10 cellular contexts compared by ENCODE assay signal in the genomic region with DNA sequence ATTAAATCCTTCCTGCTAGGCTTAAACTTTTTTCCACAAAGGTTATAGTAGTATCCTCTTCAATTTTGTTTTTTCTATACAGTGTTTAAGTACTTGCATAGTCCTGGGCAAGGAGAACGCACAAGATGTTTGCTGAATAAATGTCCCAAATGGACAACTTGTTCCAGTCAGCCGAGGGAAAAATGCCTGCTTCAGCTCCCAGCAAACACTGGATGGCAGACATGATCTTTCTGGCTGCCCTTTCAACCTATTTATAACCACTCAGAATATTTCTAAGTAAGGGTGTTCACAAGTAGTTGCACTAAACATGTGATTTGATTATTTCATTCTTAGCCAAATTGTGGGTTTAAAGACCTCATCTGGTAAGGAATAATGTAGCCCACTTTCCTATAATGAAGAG. TPM values are rescaled to one million over a fixed set of nuclear protein-coding genes. Genes with fewer than 3 reads are reported as not detected.
A peak's percentile ranks its signal among the peaks of the same experiment; 100 is the strongest.
DNase-seq lines count a peak whose midpoint lies in the region; ATAC-seq and TF ChIP-seq lines count a peak whose summit lies in the region.
"Had no signal": no experiment of that assay in that cellular context is flagged by ENCODE, and none has a peak within 500 bp of the region (broad histone marks: within the 10 kb centered on the region; RNA-seq: fewer than 3 reads in every experiment).

No MANE protein-coding gene starts in this region.

- TF ChIP-seq CTCF in AG04449 (IDR thresholded peaks at IDR 0.05; ENCODE audit: insufficient read depth, low read length, missing control alignments) (peak; percentile 36), HCT116 (IDR thresholded peaks at IDR 0.05 in 2 of 3, conservative IDR thresholded peaks at IDR 0.05 in 1 of 3; ENCODE audit: borderline replicate concordance in 1 of 3, insufficient read depth in 1 of 3, low read depth in 2 of 3, low read length in 2 of 3) (peak in 1 of 3 experiments; percentile 28; a peak in 2 of 6 replicates), mammary epithelial cell (conservative IDR thresholded peaks at IDR 0.05 in 1 of 2, IDR thresholded peaks at IDR 0.05 in 1 of 2; ENCODE audit: extremely low read depth in 1 of 2, insufficient read depth in 1 of 2, low read depth in 1 of 2, low read length in 2 of 2) (peak; percentile 37 to 57), right lobe of liver (IDR thresholded peaks at IDR 0.05) (peak; percentile 9 to 38 (median 28))

- H3K27ac ChIP-seq in HCT116 (ENCODE audit: low read depth, low read length) (no peak overlapping the region), mammary epithelial cell (ENCODE audit: insufficient read depth, low read depth, low read length) (no peak overlapping the region), right lobe of liver (no peak overlapping the region)
- H3K27ac ChIP-seq: gastrocnemius medialis, SJSA1 had no signal

- H2AFZ ChIP-seq in HCT116 (ENCODE audit: low read depth, low read length, poor library complexity, severe bottlenecking) (no peak overlapping the region), mammary epithelial cell (ENCODE audit: low read depth, low read length) (no peak overlapping the region)

- H3K4me1 ChIP-seq in HCT116 (ENCODE audit: control insufficient read depth in 1 of 2, insufficient read depth in 2 of 2, low read length in 2 of 2): no peaks in the 10 kb centered on the region
- H3K4me1 ChIP-seq in mammary epithelial cell (ENCODE audit: insufficient read depth, low read length): no peaks in the 10 kb centered on the region
- no peaks in the 10 kb centered on the region for H3K4me1 ChIP-seq in right lobe of liver
- H3K4me1 ChIP-seq: SJSA1 had no signal

- dilution Hi-C loops in mammary epithelial cell (cut with HindIII; ENCODE audit: low sequenced_read_pairs): no loop called here

- POLR2A ChIA-PET in AG04449 (lab: Yijun Ruan, JAX) (no interaction called here), HCT116 (lab: Charles Lee) (no interaction called here)

- peak; percentile 44 for TF ChIP-seq RAD21 in HCT116 (IDR thresholded peaks at IDR 0.05; ENCODE audit: low read depth)

- H3K4me3 ChIP-seq in AG04449 (ENCODE audit: low read depth, low read length): no peak overlapping the region
- no peak overlapping the region for H3K4me3 ChIP-seq in HCT116 (replicated peaks in 1 of 2; ENCODE audit: low read depth in 1 of 2, low read length in 2 of 2)
- H3K4me3 ChIP-seq in mammary epithelial cell (replicated peaks in 1 of 3; ENCODE audit: insufficient read depth in 1 of 3, low read depth in 2 of 3, low read length in 3 of 3): no peak overlapping the region
- H3K4me3 ChIP-seq in right lobe of liver: no peak overlapping the region
- H3K4me3 ChIP-seq: gastrocnemius medialis, SJSA1 had no signal

- ATAC-seq in HCT116: no peak
- peak in 3 of 4 donors; percentile 29 to 45 (median 43) for ATAC-seq in right lobe of liver
- ATAC-seq in HG03432 (IDR thresholded peaks at IDR 0.05; ENCODE audit: unreplicated experiment): no peak
- ATAC-seq in HG03135 (IDR thresholded peaks at IDR 0.05; ENCODE audit: unreplicated experiment): no peak

- intact Hi-C loops in HCT116 (cut with micrococcal nuclease) (no loop called here), mammary epithelial cell (cut with micrococcal nuclease) (loop anchor here (1.0 to 2.0 kb wide), 2 partner anchors 29 to 137 kb away; a partner anchor contains a TSS), right lobe of liver (cut with DNase I) (no loop called here)

- no peak for DNase-seq in AG04449 (ENCODE audit: low read depth, low spot score)
- DNase-seq in HCT116 (ENCODE audit: low read depth, low spot score): no peak
- DNase-seq in mammary epithelial cell: peak; percentile 15
- no peak for DNase-seq in right lobe of liver
- no peak for DNase-seq in dedifferentiated amniotic fluid mesenchymal stem cell (ENCODE audit: extremely low spot score)
- no peak for DNase-seq in mesenteric fat pad (ENCODE audit: low spot score)
- DNase-seq: gastrocnemius medialis had no signal

- 30% methylated on average over 2 of the region's 2 CpGs for WGBS in mammary epithelial cell (ENCODE audit: low coverage, missing lambda C conversion rate)
- WGBS in right lobe of liver (ENCODE audit: insufficient coverage, low coverage, low lambda C conversion rate, missing lambda C conversion rate): 38% methylated on average over 2 of the region's 2 CpGs

- no TSS peak for BruUV-seq in HCT116 (replicated peaks; lab: Mats Ljungman, UMichigan)
- no TSS peak for BruUV-seq in mammary epithelial cell (replicated peaks; lab: Mats Ljungman, UMichigan)

- no peaks in the 10 kb centered on the region for H4K20me1 ChIP-seq in HCT116 (ENCODE audit: insufficient read depth)
- H4K20me1 ChIP-seq in mammary epithelial cell (ENCODE audit: insufficient read depth, low read length): no peaks in the 10 kb centered on the region

- H3K9me2 ChIP-seq in HCT116 (ENCODE audit: insufficient read depth): no peaks in the 10 kb centered on the region

- H3K9ac ChIP-seq in HCT116 (ENCODE audit: low read length): no peak overlapping the region
- H3K9ac ChIP-seq in mammary epithelial cell (ENCODE audit: insufficient read depth, low read length): no peak overlapping the region

- CTCF ChIA-PET in AG04449 (lab: Yijun Ruan, JAX) (interaction anchor here (0.9 to 1.4 kb wide), 5 partner anchors 13 to 140 kb away, joined by 3 to 11 read pairs (median 6); no protein-coding TSS in a partner anchor), HCT116 (lab: Charles Lee) (no interaction called here), mammary epithelial cell (lab: Charles Lee; ENCODE audit: low non-redundant PET) (no interaction called here)

- H3K27me3 ChIP-seq in HCT116 (ENCODE audit: insufficient read depth, low read length) (no peaks in the 10 kb centered on the region), mammary epithelial cell (ENCODE audit: insufficient read depth, low read length) (no peaks in the 10 kb centered on the region), right lobe of liver (no peaks in the 10 kb centered on the region)
- H3K27me3 ChIP-seq: gastrocnemius medialis, SJSA1 had no signal

- no peaks in the 10 kb centered on the region for H3K9me3 ChIP-seq in HCT116 (ENCODE audit: control insufficient read depth in 1 of 2, insufficient read depth in 1 of 2, low read depth in 1 of 2, low read length in 2 of 2)
- no peaks in the 10 kb centered on the region for H3K9me3 ChIP-seq in mammary epithelial cell (replicated peaks; ENCODE audit: insufficient read depth, low read length)
- no peaks in the 10 kb centered on the region for H3K9me3 ChIP-seq in right lobe of liver
- H3K9me3 ChIP-seq: gastrocnemius medialis, SJSA1 had no signal

- TF ChIP-seq POLR2A in HCT116 (IDR thresholded peaks at IDR 0.05; ENCODE audit: borderline replicate concordance, extremely low read depth, insufficient read depth, insufficient read length): no peak
- TF ChIP-seq POLR2A in right lobe of liver (IDR thresholded peaks at IDR 0.05): no peak

- RAD21 ChIA-PET in HCT116 (lab: Charles Lee; ENCODE audit: low non-redundant PET in 1 of 2, low total read pairs in 2 of 2, uncharacterized antibody in 2 of 2, unreplicated experiment in 2 of 2): no interaction called here

- H3K36me3 ChIP-seq in HCT116 (ENCODE audit: control insufficient read depth in 1 of 2, insufficient read depth in 2 of 2, low read length in 2 of 2) (no peaks in the 10 kb centered on the region; a peak in 1 of 4 replicates), mammary epithelial cell (ENCODE audit: insufficient read depth, low read length) (peaks cover 9% of the 10 kb centered on the region), right lobe of liver (no peaks in the 10 kb centered on the region)

- no peak overlapping the region for H3K4me2 ChIP-seq in HCT116 (ENCODE audit: low read length)
- H3K4me2 ChIP-seq in mammary epithelial cell (ENCODE audit: insufficient read depth, low read depth, low read length): no peak overlapping the region

- in situ Hi-C loops in mammary epithelial cell (cut with MboI; ENCODE audit: low sequenced_read_pairs in 2 of 2): no loop called here

- no peaks in the 10 kb centered on the region for H3K79me2 ChIP-seq in HCT116 (ENCODE audit: insufficient read depth, low read length)
- peaks cover 10% of the 10 kb centered on the region for H3K79me2 ChIP-seq in mammary epithelial cell (ENCODE audit: insufficient read depth, low read length)

TF ChIP-seq in HCT116, 20 proteins besides CTCF, POLR2A, EP300 and RAD21 (continues in another document):
- no peak for TF ChIP-seq EZH2phosphoT487 (IDR thresholded peaks at IDR 0.05; ENCODE audit: borderline replicate concordance)
- no peak for TF ChIP-seq YY1 (IDR thresholded peaks at IDR 0.05; ENCODE audit: extremely low read depth, insufficient replicate concordance, low read depth, low read length)
- no peak for TF ChIP-seq JUND (IDR thresholded peaks at IDR 0.05)
- TF ChIP-seq, protein P1, sequence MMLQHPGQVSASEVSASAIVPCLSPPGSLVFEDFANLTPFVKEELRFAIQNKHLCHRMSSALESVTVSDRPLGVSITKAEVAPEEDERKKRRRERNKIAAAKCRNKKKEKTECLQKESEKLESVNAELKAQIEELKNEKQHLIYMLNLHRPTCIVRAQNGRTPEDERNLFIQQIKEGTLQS (IDR thresholded peaks at IDR 0.05): no peak
- no peak for TF ChIP-seq SIN3A (IDR thresholded peaks at IDR 0.05; ENCODE audit: low read depth)
- TF ChIP-seq ZNF274 (IDR thresholded peaks at IDR 0.05; ENCODE audit: low read depth, low read length): no peak
- TF ChIP-seq, protein P2, sequence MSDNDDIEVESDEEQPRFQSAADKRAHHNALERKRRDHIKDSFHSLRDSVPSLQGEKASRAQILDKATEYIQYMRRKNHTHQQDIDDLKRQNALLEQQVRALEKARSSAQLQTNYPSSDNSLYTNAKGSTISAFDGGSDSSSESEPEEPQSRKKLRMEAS (IDR thresholded peaks at IDR 0.05): no peak
- no peak for TF ChIP-seq CBX3 (IDR thresholded peaks at IDR 0.05; ENCODE audit: low read depth)
- no peak for TF ChIP-seq CEBPB (IDR thresholded peaks at IDR 0.05; ENCODE audit: low read depth)
- TF ChIP-seq POLR2AphosphoS5 (IDR thresholded peaks at IDR 0.05; ENCODE audit: low read depth, low read length): no peak
- no peak for TF ChIP-seq TCF7L2 (IDR thresholded peaks at IDR 0.05; ENCODE audit: borderline replicate concordance, extremely low read depth, insufficient read depth, insufficient read length)
- no peak for TF ChIP-seq EGR1 (IDR thresholded peaks at IDR 0.05; ENCODE audit: low read depth)
- TF ChIP-seq SP1 (IDR thresholded peaks at IDR 0.05; ENCODE audit: low read depth): no peak

RNA-seq across cellular contexts. Expression of a gene that starts 29.8 kb away (rescaled TPM):
- 0.10 TPM for total RNA-seq in HCT116 (2021; ENCODE audit: unreplicated experiment)
- polyA plus RNA-seq in HCT116 (2012): 0.20 TPM in 1 of 2 replicates, not detected in the other
- 100 to 1,000 TPM in 1 of 2 donors, 10 to 100 TPM in 1; 52.3 to 201 TPM for total RNA-seq in mammary epithelial cell
- 35.7 TPM for polyA plus RNA-seq in mammary epithelial cell
- 110 TPM for polyA minus RNA-seq in mammary epithelial cell
- total RNA-seq in right lobe of liver: 1 to 10 TPM; 2.9 to 9.5 (median 5.2) TPM
- 32.2 TPM for total RNA-seq in mesenteric fat pad

Comparison
In these comparisons a context has a peak if more than half of its experiments do, and no peak if none do; other contexts are left out.
1. ATAC-seq: peak in right lobe of liver (3 of 4); none in HCT116 (single experiment), HG03432 (single experiment) and HG03135 (single experiment).